In the genomic region with DNA sequence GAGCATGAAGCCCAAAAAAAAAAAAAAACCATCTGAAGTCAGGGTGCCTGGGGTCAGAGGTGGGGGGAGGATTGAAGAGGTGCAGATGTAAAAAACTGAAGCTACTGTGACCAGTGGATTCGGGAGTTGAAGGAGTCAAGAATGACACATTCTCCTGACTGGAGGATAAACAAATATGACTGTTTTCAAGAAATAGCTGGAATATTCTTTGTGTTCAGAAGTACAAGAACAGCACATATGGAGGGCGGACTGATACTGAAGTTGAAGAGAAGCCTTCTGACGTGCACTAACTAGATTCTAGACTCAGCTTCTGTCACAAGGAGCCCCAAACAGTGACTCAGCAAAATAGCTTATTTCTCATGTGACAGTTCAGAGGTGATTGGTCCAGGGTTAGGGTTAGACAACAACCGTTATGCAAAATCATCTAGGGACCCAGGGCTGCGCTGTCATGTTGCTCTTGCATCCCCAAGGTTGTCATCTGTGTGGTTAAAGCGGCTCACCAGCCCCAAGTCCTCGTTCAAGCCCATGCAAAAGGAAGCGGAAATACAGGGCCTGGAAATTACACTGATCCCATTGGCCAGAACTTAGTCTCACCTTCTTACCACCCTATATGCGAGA, we compare ENCODE assay signal across 8 cellular contexts.
DNase-seq lines count a peak whose midpoint lies in the region; ATAC-seq, FAIRE-seq and TF ChIP-seq lines count a peak whose summit lies in the region.
"Not testable (repeated sequence)": the region's sequence is repeated elsewhere in the genome, so short reads cannot be mapped to it uniquely, and the experiment has no call there.

No MANE protein-coding gene starts in this region.

- not testable (repeated sequence) for H3K14ac ChIP-seq in IMR-90 (replicated peaks; ENCODE audit: low read depth, low read length)

- H3K27ac ChIP-seq in A549; IMR-90 (ENCODE audit: insufficient read depth, low read length); lower lobe of right lung; upper lobe of right lung: not testable (repeated sequence)
- 0 out of 3 replicates have a peak overlapping the region, but pooled peaks have one; percentile 51 for H3K27ac ChIP-seq in K562 (ENCODE audit: extremely low read depth, low read depth, low read length)

- not testable (repeated sequence) for H3K36me3 ChIP-seq in IMR-90 (ENCODE audit: control insufficient read depth, insufficient read depth, low read length); K562 (ENCODE audit: control insufficient read depth, insufficient read depth, low read length); lower lobe of right lung; upper lobe of right lung

- H3K18ac ChIP-seq in IMR-90 (ENCODE audit: low read depth, low read length): not testable (repeated sequence)

- not testable (repeated sequence) for FAIRE-seq in A549 (lab: Jason Lieb, UNC); K562 (lab: Jason Lieb, UNC)

- H3K27me3 Mint-ChIP-seq in natural killer cell (ENCODE audit: low read depth in 2 of 2): not testable (repeated sequence)

- POLR2A ChIA-PET in A549 (lab: Yijun Ruan, JAX); IMR-90 (lab: Charles Lee; ENCODE audit: unreplicated experiment); K562 (lab: Yijun Ruan, JAX): not testable (repeated sequence)

- TF ChIP-seq POLR2A in A549 (IDR thresholded peaks at IDR 0.05; ENCODE audit: low read length); IMR-90 (IDR thresholded peaks at IDR 0.05; ENCODE audit: low read depth, low read length); K562 (conservative IDR thresholded peaks at IDR 0.05): not testable (repeated sequence)

- H3K27me3 ChIP-seq in IMR-90 (ENCODE audit: control insufficient read depth, insufficient read depth, low read length); K562 (ENCODE audit: control insufficient read depth in 2 of 2, insufficient read depth in 2 of 2, low read length in 2 of 2); lower lobe of right lung (ENCODE audit: low read depth); upper lobe of right lung: not testable (repeated sequence)

- ATAC-seq in A549 (peak; percentile 59 to 62; a peak in 5 of 6 replicates), IMR-90 (ENCODE audit: low read depth) (peak; percentile 61), K562 (peak; percentile 98), lower lobe of right lung (peak; percentile 11 to 35), natural killer cell (peak in 2 of 3 donors; percentile 27 to 28), sciatic nerve (peak; percentile 39), upper lobe of right lung (peak; percentile 47)
- ATAC-seq in activated CD4-positive, CD25-positive, alpha-beta regulatory T cell treated with anti-CD3 and anti-CD28 coated beads, Interleukin-2, amount 50 U/mL, for 24 hours: peak; percentile 53 to 58

- 87% methylated on average over 3 of the region's 9 CpGs for WGBS in A549 (ENCODE audit: missing lambda C conversion rate)
- no CpG with 5 or more reads among the region's 9 CpGs for WGBS in IMR-90 (ENCODE audit: extremely low coverage in 2 of 2, insufficient read length in 1 of 2), 2 experiments
- WGBS in K562 (ENCODE audit: insufficient coverage, low coverage, missing lambda C conversion rate): no CpG with 5 or more reads among the region's 9 CpGs

- H3K9me1 ChIP-seq in IMR-90 (ENCODE audit: insufficient read depth, low read length); K562 (ENCODE audit: control insufficient read depth, insufficient read depth, low read length): not testable (repeated sequence)

- H3K9me3 Mint-ChIP-seq in natural killer cell: not testable (repeated sequence)

- H3K4me2 ChIP-seq in A549; IMR-90 (ENCODE audit: low read depth, low read length); K562 (ENCODE audit: insufficient read depth, low read length): not testable (repeated sequence)

- in situ Hi-C loops in IMR-90 (cut with MboI; ENCODE audit: low sequenced_read_pairs); K562 (cut with MboI): not testable (repeated sequence)

- H2AFZ ChIP-seq in IMR-90 (replicated peaks; ENCODE audit: low read length, poor library complexity); K562 (ENCODE audit: low read depth, low read length): not testable (repeated sequence)

- TF ChIP-seq RAD21 in A549 (conservative IDR thresholded peaks at IDR 0.05 in 1 of 2, IDR thresholded peaks at IDR 0.05 in 1 of 2); IMR-90 (IDR thresholded peaks at IDR 0.05; ENCODE audit: low read length); K562 (CRISPR knock-in tag; conservative IDR thresholded peaks at IDR 0.05 in 1 of 2, IDR thresholded peaks at IDR 0.05 in 1 of 2): not testable (repeated sequence)

- not testable (repeated sequence) for H3K4me1 ChIP-seq in A549; IMR-90 (ENCODE audit: control insufficient read depth, insufficient read depth, low read length); K562 (replicated peaks in 1 of 2; ENCODE audit: control insufficient read depth in 2 of 2, insufficient read depth in 2 of 2, low read length in 2 of 2); lower lobe of right lung; upper lobe of right lung

- not testable (repeated sequence) for H4K20me1 ChIP-seq in IMR-90 (ENCODE audit: insufficient read depth, low read length); K562 (replicated peaks; ENCODE audit: control insufficient read depth, insufficient read depth, low read length)

- not testable (repeated sequence) for H3K27ac Mint-ChIP-seq in natural killer cell

- not testable (repeated sequence) for DNase-seq in A549 (ENCODE audit: low read depth in 1 of 2, low spot score in 1 of 2); IMR-90; K562 (ENCODE audit: extremely low read depth in 1 of 4, low spot score in 3 of 4); lower lobe of right lung; natural killer cell; sciatic nerve (ENCODE audit: low spot score); upper lobe of right lung

- not testable (repeated sequence) for H3K4ac ChIP-seq in IMR-90 (ENCODE audit: low read depth, low read length)

- not testable (repeated sequence) for H2BK15ac ChIP-seq in IMR-90 (ENCODE audit: low read depth, low read length)

- not testable (repeated sequence) for H3K4me3 ChIP-seq in A549; IMR-90 (ENCODE audit: insufficient read depth, low read depth, low read length); K562; lower lobe of right lung; upper lobe of right lung

- not testable (repeated sequence) for TF ChIP-seq CTCF in A549 (IDR thresholded peaks at IDR 0.05); IMR-90 (conservative IDR thresholded peaks at IDR 0.05; ENCODE audit: low read depth, low read length); K562 (IDR thresholded peaks at IDR 0.05 in 2 of 3, conservative IDR thresholded peaks at IDR 0.05 in 1 of 3; ENCODE audit: insufficient read depth in 2 of 3, low read depth in 1 of 3, low read length in 3 of 3); lower lobe of right lung (IDR thresholded peaks at IDR 0.05); natural killer cell (IDR thresholded peaks at IDR 0.05); upper lobe of right lung (IDR thresholded peaks at IDR 0.05)

- not testable (repeated sequence) for H4K8ac ChIP-seq in IMR-90 (ENCODE audit: low read depth in 2 of 2, low read length in 2 of 2)

- not testable (repeated sequence) for TF ChIP-seq EP300 in A549 (IDR thresholded peaks at IDR 0.05); K562 (IDR thresholded peaks at IDR 0.05; ENCODE audit: low read length)

- not testable (repeated sequence) for H2AK5ac ChIP-seq in IMR-90 (ENCODE audit: low read depth, low read length)

- H3K4me1 Mint-ChIP-seq in natural killer cell: not testable (repeated sequence)

- H3K23ac ChIP-seq in IMR-90 (ENCODE audit: low read depth, low read length): not testable (repeated sequence)

- H3K79me2 ChIP-seq in K562 (ENCODE audit: control insufficient read depth, insufficient read depth, low read length): not testable (repeated sequence)

- H3K9me3 ChIP-seq in A549; IMR-90 (ENCODE audit: control insufficient read depth, insufficient read depth, low read length); K562 (replicated peaks; ENCODE audit: control insufficient read depth, insufficient read depth, low read depth, low read length); lower lobe of right lung; upper lobe of right lung: not testable (repeated sequence)

- not testable (repeated sequence) for H2BK20ac ChIP-seq in IMR-90 (ENCODE audit: low read depth, low read length)

- not testable (repeated sequence) for H4K91ac ChIP-seq in IMR-90 (ENCODE audit: insufficient read depth, low read depth, low read length)

- not testable (repeated sequence) for H2AK9ac ChIP-seq in IMR-90 (replicated peaks; ENCODE audit: low read depth, low read length, poor library complexity)

- dilution Hi-C loops in IMR-90 (cut with HindIII; ENCODE audit: low sequenced_read_pairs, unreplicated experiment): not testable (repeated sequence)

- H3K9ac ChIP-seq in IMR-90 (ENCODE audit: low read depth, low read length); K562 (ENCODE audit: insufficient read depth in 1 of 2, low read depth in 2 of 2, low read length in 2 of 2): not testable (repeated sequence)

- not testable (repeated sequence) for H3K79me1 ChIP-seq in IMR-90 (ENCODE audit: low read depth in 1 of 2, low read length in 2 of 2)

- not testable (repeated sequence) for H3K56ac ChIP-seq in IMR-90 (ENCODE audit: extremely low read depth, insufficient read depth, low read length)

- not testable (repeated sequence) for H3K36me3 Mint-ChIP-seq in natural killer cell

- intact Hi-C loops in IMR-90 (cut with micrococcal nuclease); K562 (cut with micrococcal nuclease); lower lobe of right lung (cut with DNase I); natural killer cell (cut with micrococcal nuclease); sciatic nerve (cut with DNase I); upper lobe of right lung (cut with DNase I): not testable (repeated sequence)

- not testable (repeated sequence) for BruUV-seq in IMR-90 (replicated peaks; lab: Mats Ljungman, UMichigan); K562 (replicated peaks; lab: Mats Ljungman, UMichigan)

- not testable (repeated sequence) for H2BK5ac ChIP-seq in IMR-90 (ENCODE audit: low read depth, low read length, poor library complexity, severe bottlenecking)

- not testable (repeated sequence) for H3K4me3 Mint-ChIP-seq in natural killer cell

- H2BK120ac ChIP-seq in IMR-90 (ENCODE audit: low read depth, low read length): not testable (repeated sequence)

- CTCF ChIA-PET in A549 (lab: Yijun Ruan, JAX); IMR-90 (lab: Yijun Ruan, JAX); K562 (lab: Yijun Ruan, JAX; ENCODE audit: low intra/inter-chr PET ratio): not testable (repeated sequence)

- not testable (repeated sequence) for H4K5ac ChIP-seq in IMR-90 (ENCODE audit: low read depth, low read length)

Comparison
In these comparisons a context has a peak if more than half of its experiments do, and no peak if none do; other contexts are left out.
1. ATAC-seq: peak in every context shown above with its lines; median percentile 98 in K562; 61 in IMR-90; 60 in A549; 56 in activated CD4-positive, CD25-positive, alpha-beta regulatory T cell treated with anti-CD3 and anti-CD28 coated beads, Interleukin-2, amount 50 U/mL, for 24 hours; 47 in upper lobe of right lung; 39 in sciatic nerve; 28 in natural killer cell; 23 in lower lobe of right lung.